9 cellular contexts compared by ENCODE assay signal in genomic region chr14:42428996-42429395, GRCh38.
DNase-seq lines count a peak whose midpoint lies in the region; ATAC-seq and TF ChIP-seq lines count a peak whose summit lies in the region.
"Had no signal": no experiment of that assay in that cellular context is flagged by ENCODE, and none has a peak within 500 bp of the region (broad histone marks: within the 10 kb centered on the region; RNA-seq: fewer than 3 reads in every experiment).

No MANE protein-coding gene starts in this region.

- ATAC-seq in GM18519 (IDR thresholded peaks at IDR 0.05; ENCODE audit: low FRiP score, unreplicated experiment) = peak; percentile 98
- peak; percentile 99 for ATAC-seq in GM21526 (IDR thresholded peaks at IDR 0.05; ENCODE audit: low FRiP score, unreplicated experiment)
- ATAC-seq in HG03196 (IDR thresholded peaks at IDR 0.05; ENCODE audit: unreplicated experiment) = peak; percentile 99
- peak; percentile 96 for ATAC-seq in foreskin keratinocyte
- ATAC-seq in aorta (ENCODE audit: low FRiP score) = no peak

- H3K4me1 ChIP-seq in foreskin keratinocyte = peaks cover 13% of the 10 kb centered on the region
- no peaks in the 10 kb centered on the region for H3K4me1 ChIP-seq in aorta (ENCODE audit: control insufficient read depth in 1 of 2, insufficient read depth in 2 of 2, low read length in 2 of 2)

- WGBS in aorta, 2 donors = 12 to 20% methylated on average over 1 of the region's 1 CpG

- TF ChIP-seq CTCF in foreskin keratinocyte (conservative IDR thresholded peaks at IDR 0.05) = no peak

- no peak overlapping the region for H3K4me3 ChIP-seq in aorta (ENCODE audit: low read length in 2 of 2)

- no peaks in the 10 kb centered on the region for H3K36me3 ChIP-seq in aorta (ENCODE audit: control insufficient read depth in 1 of 2, insufficient read depth in 2 of 2, low read length in 1 of 2)

- H3K27me3 ChIP-seq in foreskin keratinocyte (no peaks in the 10 kb centered on the region), aorta (ENCODE audit: control insufficient read depth in 1 of 2, insufficient read depth in 2 of 2, low read length in 1 of 2) (no peaks in the 10 kb centered on the region)

- DNase-seq in foreskin keratinocyte (peak; percentile 90 to 93), hippocampal formation (lab: John Stamatoyannopoulos, UW) (no peak), KG1 (lab: John Stamatoyannopoulos, UW) (no peak), GM19238 (ENCODE audit: insufficient read length, low spot score) (no peak), aorta (no peak)
- DNase-seq: DMS79 treated with DMSO at 0.1 percent for 48 hours had no signal

- H3K27ac ChIP-seq in foreskin keratinocyte = peak overlapping the region; percentile 79
- H3K27ac ChIP-seq in aorta (ENCODE audit: low read depth in 1 of 2, low read length in 2 of 2) = no peak overlapping the region

- no peaks in the 10 kb centered on the region for H3K9me3 ChIP-seq in aorta (ENCODE audit: control insufficient read depth, low read length)

- intact Hi-C loops in aorta (cut with DNase I) = no loop called here

Comparison
In these comparisons a context has a peak if more than half of its experiments do, and no peak if none do; other contexts are left out.
1. DNase-seq: peak in foreskin keratinocyte (2 of 2); none in hippocampal formation (0 of 2), KG1 (single experiment), GM19238 (single experiment) and aorta (0 of 2).